17 cellular contexts compared by ENCODE assay signal in genomic region chr1:189606795-189607476, GRCh38.
DNase-seq lines count a peak whose midpoint lies in the region; ATAC-seq lines count a peak whose summit lies in the region.
"Had no signal": no experiment of that assay in that cellular context is flagged by ENCODE, and none has a peak within 500 bp of the region (broad histone marks: within the 10 kb centered on the region; RNA-seq: fewer than 3 reads in every experiment).

No MANE protein-coding gene starts in this region.

- no peak for ATAC-seq in GM21381 (IDR thresholded peaks at IDR 0.05; ENCODE audit: unreplicated experiment)
- ATAC-seq: stimulated activated memory B cell treated with anti-CD40 and anti-IgM and Interleukin-4, amounts not matched to agents 10 μg/mL and 1 μg/mL and 100 μg/mL, for 72 hours; upper lobe of right lung had no signal

- DNase-seq in EL (peak; percentile 65), RKO (ENCODE audit: low spot score) (peak; percentile 45), dedifferentiated amniotic fluid mesenchymal stem cell (ENCODE audit: extremely low spot score) (peak; percentile 72), non-pigmented ciliary epithelial cell (ENCODE audit: low read depth) (peak; percentile 78)
- DNase-seq in activated CD8-positive, alpha-beta memory T cell treated with anti-CD3 and anti-CD28 coated beads, Interleukin-2, amount 50 U/mL, for 4 hours = no peak
- DNase-seq in stimulated activated CD4-positive, alpha-beta T cell treated with anti-CD3 and anti-CD28 coated beads, Interleukin-15, amount 100 ng/mL, for 24 hours = no peak
- no peak for DNase-seq in activated CD8-positive, alpha-beta memory T cell treated with anti-CD3 and anti-CD28 coated beads, Interleukin-2, amount 50 U/mL, for 48 hours
- DNase-seq: activated CD4-positive, alpha-beta memory T cell treated with anti-CD3 and anti-CD28 coated beads, Interleukin-2, amount 10 ng/mL, durations not matched to agents 7 days and 5 days; C1 segment of cervical spinal cord; H7; immature natural killer cell; mesendoderm; NCI-H1105; sigmoid colon; upper lobe of right lung had no signal

Comparison
In these comparisons a context has a peak if more than half of its experiments do, and no peak if none do; other contexts are left out.
1. DNase-seq: peak in EL (single experiment), RKO (single experiment), dedifferentiated amniotic fluid mesenchymal stem cell (single experiment) and non-pigmented ciliary epithelial cell (single experiment); none in activated CD8-positive, alpha-beta memory T cell treated with anti-CD3 and anti-CD28 coated beads, Interleukin-2, amount 50 U/mL, for 4 hours (single experiment), stimulated activated CD4-positive, alpha-beta T cell treated with anti-CD3 and anti-CD28 coated beads, Interleukin-15, amount 100 ng/mL, for 24 hours (single experiment) and activated CD8-positive, alpha-beta memory T cell treated with anti-CD3 and anti-CD28 coated beads, Interleukin-2, amount 50 U/mL, for 48 hours (single experiment).